ENCODE assay signal across 8 cellular contexts in the genomic region with DNA sequence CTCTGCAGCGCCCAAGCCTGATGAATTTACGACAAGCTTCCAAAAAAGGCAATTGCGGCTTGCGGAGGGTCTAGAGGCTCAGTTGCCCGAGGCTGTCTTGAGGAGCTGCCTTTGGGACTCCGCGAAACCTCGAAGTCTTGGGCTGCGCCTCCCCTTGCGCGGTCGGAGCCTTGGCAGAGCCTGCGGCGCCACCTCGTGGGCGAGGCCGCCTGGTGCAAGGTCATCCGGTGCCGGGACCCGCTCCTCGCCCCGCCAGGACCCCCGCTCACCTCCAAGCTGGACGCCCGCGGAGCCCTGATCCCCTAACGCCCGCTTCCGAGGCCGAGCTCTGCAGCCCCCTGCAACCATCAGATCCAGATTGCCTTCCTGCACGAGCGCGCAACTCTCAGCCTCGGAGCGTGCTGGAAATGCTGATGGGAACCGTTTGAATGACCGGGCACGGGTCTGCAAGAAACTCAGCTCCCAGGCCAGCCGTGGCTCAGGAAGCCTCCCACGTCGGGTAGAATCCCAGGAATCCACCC. TPM values are rescaled to one million over a fixed set of nuclear protein-coding genes. Genes with fewer than 3 reads are reported as not detected.
DNase-seq lines count a peak whose midpoint lies in the region; ATAC-seq and TF ChIP-seq lines count a peak whose summit lies in the region.

No MANE protein-coding gene starts in this region.

- H3K27ac ChIP-seq in cardiac muscle cell (no peak overlapping the region), HUES64 (ENCODE audit: low read depth, low read length) (no peak overlapping the region)

- intact Hi-C loops in cardiac septum (cut with DNase I) (loop anchor here (5.0 kb wide), 2 partner anchors 97 to 142 kb away; a partner anchor contains a TSS), posterior vena cava (cut with DNase I) (no loop called here)

- H3K27me3 ChIP-seq in cardiac muscle cell (peaks cover 18% of the 10 kb centered on the region), HUES64 (ENCODE audit: insufficient read depth, low read length) (peaks cover 51% of the 10 kb centered on the region)

- H3K9me3 ChIP-seq in cardiac muscle cell (ENCODE audit: low read depth) (no peaks in the 10 kb centered on the region), HUES64 (ENCODE audit: insufficient read depth, low read depth, low read length) (no peaks in the 10 kb centered on the region)

- peak; percentile 77 for TF ChIP-seq CTCF in cardiac muscle cell (IDR thresholded peaks at IDR 0.05; ENCODE audit: low read depth, low read length)

- ATAC-seq in GM21526 (IDR thresholded peaks at IDR 0.05; ENCODE audit: low FRiP score, unreplicated experiment), result no peak

- no peak overlapping the region for H3K9ac ChIP-seq in HUES64 (ENCODE audit: low read depth, low read length)

- H3K36me3 ChIP-seq in cardiac muscle cell (no peaks in the 10 kb centered on the region), HUES64 (ENCODE audit: insufficient read depth, low read length) (no peaks in the 10 kb centered on the region)

- H3K4me3 ChIP-seq in cardiac muscle cell (peak overlapping the region; percentile 21), HUES64 (ENCODE audit: low read length) (peak overlapping the region; percentile 44)

- WGBS in HUES64, result 4% methylated on average over 41 of the region's 41 CpGs

- H3K4me1 ChIP-seq in cardiac muscle cell (ENCODE audit: low read depth) (peaks cover 10% of the 10 kb centered on the region), HUES64 (ENCODE audit: insufficient read depth, low read length) (peaks cover 15% of the 10 kb centered on the region)

- DNase-seq in cardiac muscle cell (ENCODE audit: low read depth in 1 of 2, low spot score in 1 of 2) (peak; percentile 55 to 72), cardiac septum (ENCODE audit: low spot score) (no peak), germinal center (ENCODE audit: low spot score) (peak; percentile 64), posterior vena cava (ENCODE audit: low spot score) (peak; percentile 83), DMS153 (lab: John Stamatoyannopoulos, UW) (no peak)
- DNase-seq in activated T-cell treated with anti-CD3 and anti-CD28 coated beads, Interleukin-2, amount 50 U/mL, for 48 hours, result peak; percentile 73 to 74

RNA-seq across cellular contexts. Expression of a gene that starts 14.9 kb away (rescaled TPM):
- total RNA-seq in cardiac muscle cell, result 64.2 and 69.6 TPM in 2 replicates
- polyA plus RNA-seq in cardiac muscle cell, result 101 and 144 TPM in 2 replicates
- total RNA-seq in cardiac septum, result 41.5 TPM
- polyA plus RNA-seq in HUES64 (2013, experiment 1 of 2), result 19.7 TPM
- polyA plus RNA-seq in HUES64 (2013, experiment 2 of 2), result 27.8 TPM
- total RNA-seq in posterior vena cava, result 10 to 100 TPM; 34.3 to 40.3 TPM

RNA-seq across cellular contexts. Expression of a gene that starts 48.1 kb away (rescaled TPM):
- 16.1 and 58.2 TPM in 2 replicates for total RNA-seq in cardiac muscle cell
- 28.8 and 97.3 TPM in 2 replicates for polyA plus RNA-seq in cardiac muscle cell
- 3.2 TPM for total RNA-seq in cardiac septum
- polyA plus RNA-seq in HUES64 (2013, experiment 1 of 2), result 61.8 TPM
- 68.8 TPM for polyA plus RNA-seq in HUES64 (2013, experiment 2 of 2)
- total RNA-seq in posterior vena cava, result 1 to 10 TPM; 1.8 to 2.9 TPM

RNA-seq across cellular contexts. Expression of a gene that starts 48.5 kb away (rescaled TPM):
- 39.5 and 46.4 TPM in 2 replicates for total RNA-seq in cardiac muscle cell
- polyA plus RNA-seq in cardiac muscle cell, result 34.9 and 46.8 TPM in 2 replicates
- 15.3 TPM for total RNA-seq in cardiac septum
- polyA plus RNA-seq in HUES64 (2013, experiment 1 of 2), result 49.2 TPM
- polyA plus RNA-seq in HUES64 (2013, experiment 2 of 2), result 50.8 TPM
- 10 to 100 TPM; 18.5 to 19.0 TPM for total RNA-seq in posterior vena cava

Comparison
In these comparisons a context has a peak if more than half of its experiments do, and no peak if none do; other contexts are left out.
1. DNase-seq: peak in cardiac muscle cell (2 of 2), activated T-cell treated with anti-CD3 and anti-CD28 coated beads, Interleukin-2, amount 50 U/mL, for 48 hours (2 of 2), germinal center (single experiment) and posterior vena cava (single experiment); none in cardiac septum (single experiment) and DMS153 (single experiment).